ENCODE assay signal across 8 cellular contexts in genomic region chr12:89225808-89226368, GRCh38.
DNase-seq lines count a peak whose midpoint lies in the region; ATAC-seq lines count a peak whose summit lies in the region.

No MANE protein-coding gene starts in this region.

- DNase-seq in NOMO-1 treated with DMSO at 0.1 percent for 48 hours (lab: John Stamatoyannopoulos, UW; ENCODE audit: unreplicated experiment): peak; percentile 1
- DNase-seq in NOMO-1 (lab: John Stamatoyannopoulos, UW; ENCODE audit: unreplicated experiment in 2 of 2): no peak
- DNase-seq in activated CD4-positive, alpha-beta T cell treated with anti-CD3 and anti-CD28 coated beads, Interleukin-2, amount 50 U/mL, for 24 hours (ENCODE audit: low read depth in 1 of 2, low spot score in 1 of 2): peak; percentile 20 to 33
- DNase-seq in glomerular visceral epithelial cell (ENCODE audit: extremely low spot score): peak; percentile 26
- peak; percentile 68 for DNase-seq in stimulated activated CD4-positive, alpha-beta T cell treated with anti-CD3 and anti-CD28 coated beads, Interleukin-1b, Interleukin-23, amount 100 ng/mL, for 48 hours
- no peak for DNase-seq in AML-193 (lab: John Stamatoyannopoulos, UW)
- DNase-seq in activated CD8-positive, alpha-beta memory T cell treated with anti-CD3 and anti-CD28 coated beads, Interleukin-2, amount 50 U/mL, for 48 hours: no peak

- peak; percentile 15 for ATAC-seq in HG03175 (IDR thresholded peaks at IDR 0.05; ENCODE audit: unreplicated experiment)

Comparison
In these comparisons a context has a peak if more than half of its experiments do, and no peak if none do; other contexts are left out.
1. DNase-seq: peak in NOMO-1 treated with DMSO at 0.1 percent for 48 hours (single experiment), activated CD4-positive, alpha-beta T cell treated with anti-CD3 and anti-CD28 coated beads, Interleukin-2, amount 50 U/mL, for 24 hours (2 of 2), glomerular visceral epithelial cell (single experiment) and stimulated activated CD4-positive, alpha-beta T cell treated with anti-CD3 and anti-CD28 coated beads, Interleukin-1b, Interleukin-23, amount 100 ng/mL, for 48 hours (single experiment); none in NOMO-1 (0 of 2), AML-193 (0 of 2) and activated CD8-positive, alpha-beta memory T cell treated with anti-CD3 and anti-CD28 coated beads, Interleukin-2, amount 50 U/mL, for 48 hours (single experiment).